16 cellular contexts compared by ENCODE assay signal in the genomic region with DNA sequence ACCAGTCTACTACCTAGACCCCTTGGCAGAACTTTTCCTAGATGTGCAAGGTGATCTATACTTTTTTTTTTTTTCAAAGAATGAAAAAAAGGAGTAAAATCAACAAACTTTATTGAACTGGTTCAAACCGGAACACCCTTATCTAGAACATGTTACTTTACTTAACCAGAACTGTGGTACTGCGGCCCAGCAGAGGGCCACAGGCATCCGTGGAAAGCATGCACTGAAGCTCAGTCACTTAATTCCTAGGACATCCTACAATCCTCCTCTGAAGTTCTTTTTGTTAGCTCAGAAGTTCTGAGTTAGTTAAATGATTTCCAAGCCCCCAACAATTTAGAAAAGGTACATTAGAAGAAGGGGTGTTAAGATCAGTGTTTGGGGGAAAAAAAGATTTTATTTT. TPM values are rescaled to one million over a fixed set of nuclear protein-coding genes. Genes with fewer than 3 reads are reported as not detected.
DNase-seq lines count a peak whose midpoint lies in the region; FAIRE-seq and TF ChIP-seq lines count a peak whose summit lies in the region.
"Had no signal": no experiment of that assay in that cellular context is flagged by ENCODE, and none has a peak within 500 bp of the region (broad histone marks: within the 10 kb centered on the region; RNA-seq: fewer than 3 reads in every experiment).

No MANE protein-coding gene starts in this region.

- H3K4me3 ChIP-seq in AG09309 (ENCODE audit: control insufficient read depth, low read depth, low read length) (no peak overlapping the region), ascending aorta (no peak overlapping the region), esophagus muscularis mucosa (no peak overlapping the region)
- H3K4me3 ChIP-seq: BLaER1 had no signal

- peaks cover 0 to 10% of the 10 kb centered on the region in 2 donors for H3K4me1 ChIP-seq in ascending aorta
- peaks cover 0 to 4% (median 0%) of the 10 kb centered on the region in 4 donors for H3K4me1 ChIP-seq in esophagus muscularis mucosa

- 76% methylated on average over 3 of the region's 3 CpGs for WGBS in esophagus muscularis mucosa

- FAIRE-seq in H54 (lab: Jason Lieb, UNC), result no peak
- FAIRE-seq: H1 had no signal

- H3K9me3 ChIP-seq in ascending aorta, result no peaks in the 10 kb centered on the region
- H3K9me3 ChIP-seq in esophagus muscularis mucosa, result no peaks in the 10 kb centered on the region
- H3K9me3 ChIP-seq: BLaER1, Caco-2 had no signal

- DNase-seq in AG09309 (ENCODE audit: low read depth), result no peak
- peak; percentile 22 for DNase-seq in DMS114 treated with DMSO at 0.1 percent for 48 hours (lab: John Stamatoyannopoulos, UW; ENCODE audit: unreplicated experiment)
- DNase-seq in ascending aorta (ENCODE audit: low spot score in 2 of 2), result no peak
- DNase-seq in fibroblast of peridontal ligament (ENCODE audit: extremely low read depth), result peak; percentile 33
- DNase-seq in esophagus muscularis mucosa (ENCODE audit: extremely low spot score), result no peak
- DNase-seq in EL, result no peak
- no peak for DNase-seq in H54 (ENCODE audit: insufficient read length, low spot score)
- DNase-seq in iPS-NIHi11 (ENCODE audit: low spot score), result no peak
- DNase-seq: AML-193; Caco-2; CD8-positive, alpha-beta memory T cell; DMS53 had no signal

- H3K27me3 ChIP-seq in ascending aorta (no peaks in the 10 kb centered on the region), esophagus muscularis mucosa (no peaks in the 10 kb centered on the region)
- H3K27me3 ChIP-seq: BLaER1 had no signal

- peaks cover 23 to 24% of the 10 kb centered on the region in 2 donors for H3K36me3 ChIP-seq in ascending aorta
- peaks cover 35 to 45% (median 42%) of the 10 kb centered on the region in 4 donors for H3K36me3 ChIP-seq in esophagus muscularis mucosa

- TF ChIP-seq EP300 in esophagus muscularis mucosa (IDR thresholded peaks at IDR 0.05), result no peak

- H3K27ac ChIP-seq in ascending aorta, result peak overlapping the region in 1 of 2 donors; percentile 59
- no peak overlapping the region for H3K27ac ChIP-seq in esophagus muscularis mucosa (replicated peaks in 1 of 4)
- H3K27ac ChIP-seq: BLaER1, HL-60, KMS-11 had no signal

- no peak for TF ChIP-seq POLR2A in esophagus muscularis mucosa (IDR thresholded peaks at IDR 0.05; ENCODE audit: low read depth)
- no peak for TF ChIP-seq POLR2A in H54 (IDR thresholded peaks at IDR 0.05; ENCODE audit: low read depth, low read length)

- intact Hi-C loops in ascending aorta (cut with DNase I) (no loop called here), esophagus muscularis mucosa (cut with DNase I) (no loop called here)

- TF ChIP-seq CTCF in AG09309 (IDR thresholded peaks at IDR 0.05; ENCODE audit: control insufficient read depth, insufficient read depth, low read depth, low read length, missing control alignments) (peak; percentile 3), ascending aorta (IDR thresholded peaks at IDR 0.05) (peak in 2 of 3 experiments; percentile 20 to 48), esophagus muscularis mucosa (IDR thresholded peaks at IDR 0.05) (no peak)

RNA-seq across cellular contexts. Expression of a gene that starts 21.6 kb away (rescaled TPM):
- total RNA-seq in ascending aorta (28.5 TPM), esophagus muscularis mucosa (1 to 10 TPM in 3 of 4 donors, under 1 TPM in 1; 0.66 to 3.6 (median 1.3) TPM)

RNA-seq across cellular contexts. Expression of a gene that starts 45.8 kb away (rescaled TPM):
- total RNA-seq in ascending aorta, result 30.2 TPM
- total RNA-seq in esophagus muscularis mucosa, result 10 to 100 TPM in 1 of 4 donors, 1 to 10 TPM in 3; 1.7 to 12.6 (median 7.5) TPM
- total RNA-seq: CD8-positive, alpha-beta memory T cell had no signal

Comparison
In these comparisons a context has a peak if more than half of its experiments do, and no peak if none do; other contexts are left out.
1. DNase-seq: peak in DMS114 treated with DMSO at 0.1 percent for 48 hours (single experiment) and fibroblast of peridontal ligament (single experiment); none in AG09309 (single experiment), ascending aorta (0 of 2), esophagus muscularis mucosa (single experiment), EL (single experiment), H54 (single experiment) and iPS-NIHi11 (single experiment).
2. CTCF ChIP-seq: peak in AG09309 (single experiment) and ascending aorta (2 of 3); none in esophagus muscularis mucosa (0 of 3).